16 cellular contexts compared by ENCODE assay signal in genomic region chr15:29871401-29871800, GRCh38. TPM values are rescaled to one million over a fixed set of nuclear protein-coding genes. Genes with fewer than 3 reads are reported as not detected.
DNase-seq lines count a peak whose midpoint lies in the region; ATAC-seq and TF ChIP-seq lines count a peak whose summit lies in the region.
"Had no signal": no experiment of that assay in that cellular context is flagged by ENCODE, and none has a peak within 500 bp of the region (broad histone marks: within the 10 kb centered on the region; RNA-seq: fewer than 3 reads in every experiment).

No MANE protein-coding gene starts in this region.

- H3K9me3 Mint-ChIP-seq in activated CD8-positive, alpha-beta T cell treated with anti-CD3 and anti-CD28 coated beads for 36 hours: no peaks in the 10 kb centered on the region
- H3K9me3 Mint-ChIP-seq: activated naive CD4-positive, alpha-beta T cell treated with anti-CD3 and anti-CD28 coated beads, Interleukin-2, amount 10 ng/mL, durations not matched to agents 7 days and 5 days; stimulated activated effector memory CD8-positive, alpha-beta T cell treated with anti-CD3 and anti-CD28 coated beads, Interleukin-12 subunit alpha, Interleukin-12 subunit beta, amount 100 ng/mL, for 72 hours; T-helper 1 cell treated with Interleukin-12 subunit alpha and Interleukin-12 subunit beta and Interleukin-4 antibody, amounts not matched to agents 30 μg/mL and 1 μg/mL, for 36 hours had no signal

- no peak overlapping the region for H3K4me3 Mint-ChIP-seq in activated CD8-positive, alpha-beta T cell treated with anti-CD3 and anti-CD28 coated beads for 36 hours
- H3K4me3 Mint-ChIP-seq: activated naive CD4-positive, alpha-beta T cell treated with anti-CD3 and anti-CD28 coated beads, Interleukin-2, amount 10 ng/mL, durations not matched to agents 7 days and 5 days; CD4-positive, CD25-positive, alpha-beta regulatory T cell; stimulated activated effector memory CD8-positive, alpha-beta T cell treated with anti-CD3 and anti-CD28 coated beads, Interleukin-12 subunit alpha, Interleukin-12 subunit beta, amount 100 ng/mL, for 72 hours; T-helper 1 cell treated with Interleukin-12 subunit alpha and Interleukin-12 subunit beta and Interleukin-4 antibody, amounts not matched to agents 30 μg/mL and 1 μg/mL, for 36 hours had no signal

- no peak overlapping the region for H3K27ac Mint-ChIP-seq in activated CD8-positive, alpha-beta T cell treated with anti-CD3 and anti-CD28 coated beads for 36 hours
- H3K27ac Mint-ChIP-seq: activated naive CD4-positive, alpha-beta T cell treated with anti-CD3 and anti-CD28 coated beads, Interleukin-2, amount 10 ng/mL, durations not matched to agents 7 days and 5 days; CD4-positive, CD25-positive, alpha-beta regulatory T cell; stimulated activated effector memory CD8-positive, alpha-beta T cell treated with anti-CD3 and anti-CD28 coated beads, Interleukin-12 subunit alpha, Interleukin-12 subunit beta, amount 100 ng/mL, for 72 hours; T-helper 1 cell treated with Interleukin-12 subunit alpha and Interleukin-12 subunit beta and Interleukin-4 antibody, amounts not matched to agents 30 μg/mL and 1 μg/mL, for 36 hours had no signal

- no peaks in the 10 kb centered on the region for H3K9me3 ChIP-seq in left lung
- H3K9me3 ChIP-seq in gastrocnemius medialis: no peaks in the 10 kb centered on the region
- H3K9me3 ChIP-seq: A549 had no signal

- H3K27ac ChIP-seq in dorsolateral prefrontal cortex (peak overlapping the region; percentile 51 to 94 (median 85)), left lung (peak overlapping the region in 1 of 2 donors; percentile 3), gastrocnemius medialis (peak overlapping the region; percentile 57 to 79 (median 78))
- H3K27ac ChIP-seq: A549 had no signal

- intact Hi-C loops in dorsolateral prefrontal cortex (cut with DNase I) (loop anchor here (5.0 to 10.0 kb wide), 5 partner anchors 41 to 119 kb away; partner anchors contain the start of gene TJP1 (in 2 of the 2)), left lung (cut with DNase I) (no loop called here), gastrocnemius medialis (cut with DNase I; ENCODE audit: low total_unique reads) (loop anchor here (10.0 kb wide), 1 partner anchor 47 kb away; the partner anchor contains the start of gene TJP1)
- intact Hi-C loops in activated CD8-positive, alpha-beta T cell treated with anti-CD3 and anti-CD28 coated beads for 36 hours (cut with micrococcal nuclease): no loop called here

- H3K4me1 Mint-ChIP-seq in activated CD8-positive, alpha-beta T cell treated with anti-CD3 and anti-CD28 coated beads for 36 hours (ENCODE audit: low read depth): no peaks in the 10 kb centered on the region
- H3K4me1 Mint-ChIP-seq: activated naive CD4-positive, alpha-beta T cell treated with anti-CD3 and anti-CD28 coated beads, Interleukin-2, amount 10 ng/mL, durations not matched to agents 7 days and 5 days; CD4-positive, CD25-positive, alpha-beta regulatory T cell; stimulated activated effector memory CD8-positive, alpha-beta T cell treated with anti-CD3 and anti-CD28 coated beads, Interleukin-12 subunit alpha, Interleukin-12 subunit beta, amount 100 ng/mL, for 72 hours had no signal

- no peaks in the 10 kb centered on the region for H3K36me3 Mint-ChIP-seq in activated CD8-positive, alpha-beta T cell treated with anti-CD3 and anti-CD28 coated beads for 36 hours (ENCODE audit: low read depth)
- H3K36me3 Mint-ChIP-seq: activated naive CD4-positive, alpha-beta T cell treated with anti-CD3 and anti-CD28 coated beads, Interleukin-2, amount 10 ng/mL, durations not matched to agents 7 days and 5 days; CD4-positive, CD25-positive, alpha-beta regulatory T cell had no signal

- TF ChIP-seq CTCF in dorsolateral prefrontal cortex (IDR thresholded peaks at IDR 0.05 in 54 of 56, conservative IDR thresholded peaks at IDR 0.05 in 2 of 56; ENCODE audit: low read depth in 1 of 56, partially characterized antibody in 56 of 56) (no peak), left lung (IDR thresholded peaks at IDR 0.05) (no peak), gastrocnemius medialis (IDR thresholded peaks at IDR 0.05 in 4 of 5, conservative IDR thresholded peaks at IDR 0.05 in 1 of 5) (no peak)
- no peak for TF ChIP-seq CTCF in activated CD8-positive, alpha-beta T cell treated with anti-CD3 and anti-CD28 coated beads for 36 hours (IDR thresholded peaks at IDR 0.05)

- POLR2A ChIA-PET in activated CD8-positive, alpha-beta T cell treated with anti-CD3 and anti-CD28 coated beads for 36 hours (lab: Charles Lee): no interaction called here

- H3K27me3 Mint-ChIP-seq in activated CD8-positive, alpha-beta T cell treated with anti-CD3 and anti-CD28 coated beads for 36 hours: peaks cover 6% of the 10 kb centered on the region
- H3K27me3 Mint-ChIP-seq: CD4-positive, CD25-positive, alpha-beta regulatory T cell had no signal

- in situ Hi-C loops in gastrocnemius medialis (cut with MboI; ENCODE audit: low sequenced_read_pairs in 4 of 4): no loop called here

- ATAC-seq in left lung (peak; percentile 29), gastrocnemius medialis (peak; percentile 61 to 79), GM18907 (IDR thresholded peaks at IDR 0.05; ENCODE audit: unreplicated experiment) (no peak)
- no peak for ATAC-seq in activated CD8-positive, alpha-beta T cell treated with anti-CD3 and anti-CD28 coated beads for 36 hours
- ATAC-seq: A549; activated CD4-positive, CD25-positive, alpha-beta regulatory T cell treated with anti-CD3 and anti-CD28 coated beads, Interleukin-2, amount 50 U/mL, for 24 hours; stimulated activated effector memory CD8-positive, alpha-beta T cell treated with anti-CD3 and anti-CD28 coated beads, Interleukin-12 subunit alpha, Interleukin-12 subunit beta, amount 100 ng/mL, for 72 hours had no signal

- H3K4me3 ChIP-seq in dorsolateral prefrontal cortex (peak overlapping the region in 33 of 59 donors; percentile 0 to 43 (median 22)), left lung (no peak overlapping the region), gastrocnemius medialis (peak overlapping the region in 2 of 4 donors; percentile 1 to 8)
- H3K4me3 ChIP-seq: A549 had no signal

- CTCF ChIA-PET in activated CD8-positive, alpha-beta T cell treated with anti-CD3 and anti-CD28 coated beads for 36 hours (lab: Charles Lee): interaction anchor here (0.8 kb wide), 1 partner anchor 54 kb away, joined by 3 read pairs; no protein-coding TSS in a partner anchor

- peaks cover 0 to 4% of the 10 kb centered on the region in 2 donors for H3K4me1 ChIP-seq in left lung
- H3K4me1 ChIP-seq in gastrocnemius medialis: peaks cover 0 to 7% of the 10 kb centered on the region in 2 donors
- H3K4me1 ChIP-seq: A549 had no signal

- no peaks in the 10 kb centered on the region for H3K27me3 ChIP-seq in dorsolateral prefrontal cortex
- H3K27me3 ChIP-seq in left lung: no peaks in the 10 kb centered on the region
- no peaks in the 10 kb centered on the region for H3K27me3 ChIP-seq in gastrocnemius medialis

- DNase-seq in Ammon's horn (ENCODE audit: low spot score) (peak; percentile 26), dorsolateral prefrontal cortex (peak in 6 of 10 donors; percentile 52 to 72 (median 61)), left lung (peak in 1 of 2 donors; percentile 63), gastrocnemius medialis (peak; percentile 5 to 25)
- no peak for DNase-seq in stimulated activated CD4-positive, alpha-beta T cell treated with anti-CD3 and anti-CD28 coated beads, Interleukin-4, amount 100 ng/mL, for 1 hour
- DNase-seq in stimulated activated CD8-positive, alpha-beta memory T cell treated with anti-CD3 and anti-CD28 coated beads, Interleukin-4, amount 100 ng/mL, for 48 hours: no peak
- DNase-seq in activated CD8-positive, alpha-beta T cell treated with anti-CD3 and anti-CD28 coated beads for 36 hours: no peak
- DNase-seq: activated naive CD4-positive, alpha-beta T cell treated with anti-CD3 and anti-CD28 coated beads, Interleukin-2, amount 10 ng/mL, durations not matched to agents 7 days and 5 days; CD4-positive, CD25-positive, alpha-beta regulatory T cell; DMS79; NCI-H2029 treated with DMSO at 0.1 percent for 48 hours had no signal

- H3K36me3 ChIP-seq in left lung: no peaks in the 10 kb centered on the region
- no peaks in the 10 kb centered on the region for H3K36me3 ChIP-seq in gastrocnemius medialis

- peak in 1 of 2 donors; percentile 27 for TF ChIP-seq POLR2A in gastrocnemius medialis (IDR thresholded peaks at IDR 0.05)

RNA-seq across cellular contexts. Expression of gene TJP1, which starts 49.1 kb away (rescaled TPM):
- total RNA-seq in dorsolateral prefrontal cortex (100 to 1,000 TPM; 129 to 405 (median 201) TPM), left lung (100 to 1,000 TPM in 1 of 2 donors, 10 to 100 TPM in 1; 82.9 to 128 TPM), gastrocnemius medialis (10 to 100 TPM; 33.2 to 47.2 (median 42.9) TPM)
- total RNA-seq in activated CD8-positive, alpha-beta T cell treated with anti-CD3 and anti-CD28 coated beads for 36 hours: not detected
- total RNA-seq: CD4-positive, CD25-positive, alpha-beta regulatory T cell had no signal

Comparison
In these comparisons a context has a peak if more than half of its experiments do, and no peak if none do; other contexts are left out.
1. DNase-seq: peak in Ammon's horn (single experiment), dorsolateral prefrontal cortex (6 of 10) and gastrocnemius medialis (2 of 2); none in stimulated activated CD4-positive, alpha-beta T cell treated with anti-CD3 and anti-CD28 coated beads, Interleukin-4, amount 100 ng/mL, for 1 hour (single experiment), stimulated activated CD8-positive, alpha-beta memory T cell treated with anti-CD3 and anti-CD28 coated beads, Interleukin-4, amount 100 ng/mL, for 48 hours (single experiment) and activated CD8-positive, alpha-beta T cell treated with anti-CD3 and anti-CD28 coated beads for 36 hours (single experiment).
2. H3K4me3 ChIP-seq: peak in dorsolateral prefrontal cortex (33 of 59); none in left lung (0 of 2).
3. ATAC-seq: peak in left lung (single experiment) and gastrocnemius medialis (2 of 2); none in GM18907 (single experiment) and activated CD8-positive, alpha-beta T cell treated with anti-CD3 and anti-CD28 coated beads for 36 hours (single experiment).
4. RNA of gene TJP1, which starts 49.1 kb away (total RNA-seq): 129 to 405 TPM in dorsolateral prefrontal cortex, 82.9 to 128 TPM in left lung and 33.2 to 47.2 TPM in gastrocnemius medialis; not detected in activated CD8-positive, alpha-beta T cell treated with anti-CD3 and anti-CD28 coated beads for 36 hours; every median in the first group is over 10 times any median in the second.
5. intact Hi-C loops: an anchor here in dorsolateral prefrontal cortex (5.0 to 10.0 kb wide) and gastrocnemius medialis (10.0 kb wide); none called in left lung and activated CD8-positive, alpha-beta T cell treated with anti-CD3 and anti-CD28 coated beads for 36 hours.